Comparison of ENCODE assay signal across 8 cellular contexts in the genomic region with DNA sequence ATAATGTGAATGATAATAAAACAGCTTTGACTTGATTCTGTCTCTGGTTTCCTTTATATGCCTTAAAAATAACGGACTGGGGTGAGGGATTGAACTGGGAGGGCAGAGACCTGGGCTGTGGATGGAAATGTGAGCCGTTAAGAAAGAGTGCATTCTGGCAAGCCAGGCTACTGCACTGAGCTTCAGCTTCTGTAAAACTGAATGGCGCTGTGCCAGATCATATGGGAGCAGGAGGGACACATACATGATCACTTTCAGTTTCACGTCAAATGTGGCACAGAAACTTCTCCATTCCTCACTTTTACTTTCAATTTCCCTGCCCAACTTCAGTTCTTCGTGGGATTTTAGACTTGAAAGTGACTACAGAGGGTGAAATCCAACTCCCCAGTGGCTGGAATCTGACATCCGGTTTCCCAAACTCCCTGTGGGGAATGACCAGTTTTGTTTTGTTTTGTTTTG.
DNase-seq lines count a peak whose midpoint lies in the region; ATAC-seq and TF ChIP-seq lines count a peak whose summit lies in the region.

No MANE protein-coding gene starts in this region.

- POLR2A ChIA-PET in AG04449 (lab: Yijun Ruan, JAX) = interaction anchor here (1.2 to 17.5 kb wide), 2 partner anchors 17 to 74 kb away, joined by 3 to 263 read pairs; a partner anchor contains a TSS

- ATAC-seq in GM18861 (IDR thresholded peaks at IDR 0.05; ENCODE audit: unreplicated experiment) (peak; percentile 38), HG03469 (IDR thresholded peaks at IDR 0.05; ENCODE audit: unreplicated experiment) (peak; percentile 39)

- peak overlapping the region; percentile 74 for H3K4me3 ChIP-seq in AG04449 (ENCODE audit: low read depth, low read length)
- H3K4me3 ChIP-seq in retinal pigment epithelial cell (ENCODE audit: low read length) = peak overlapping the region; percentile 79

- CTCF ChIA-PET in AG04449 (lab: Yijun Ruan, JAX) = interaction anchor here (1.1 to 10.2 kb wide), 4 partner anchors 9 to 279 kb away, joined by 3 to 174 read pairs (median 3); no protein-coding TSS in a partner anchor

- TF ChIP-seq CTCF in AG04449 (IDR thresholded peaks at IDR 0.05; ENCODE audit: insufficient read depth, low read length, missing control alignments) = peak; percentile 7
- no peak for TF ChIP-seq CTCF in retinal pigment epithelial cell (conservative IDR thresholded peaks at IDR 0.05; ENCODE audit: low read depth, low read length)

- intact Hi-C loops in head of caudate nucleus (cut with DNase I) = no loop called here

- DNase-seq in AG04449 (ENCODE audit: low read depth, low spot score) (peak; percentile 60), SIG-M5 (lab: John Stamatoyannopoulos, UW) (peak; percentile 79), head of caudate nucleus (peak in 31 of 42 donors; percentile 40 to 85 (median 67)), retinal pigment epithelial cell (ENCODE audit: low read depth) (no peak), putamen (ENCODE audit: low spot score) (no peak)
- peak; percentile 69 for DNase-seq in activated naive CD4-positive, alpha-beta T cell treated with Interleukin-2 at 50 U/mL for 16 hours

Comparison
In these comparisons a context has a peak if more than half of its experiments do, and no peak if none do; other contexts are left out.
1. DNase-seq: peak in AG04449 (single experiment), SIG-M5 (single experiment), activated naive CD4-positive, alpha-beta T cell treated with Interleukin-2 at 50 U/mL for 16 hours (single experiment) and head of caudate nucleus (31 of 42); none in retinal pigment epithelial cell (single experiment) and putamen (single experiment).